8 cellular contexts compared by ENCODE assay signal in genomic region chr7:38222481-38223096, GRCh38. TPM values are rescaled to one million over a fixed set of nuclear protein-coding genes. Genes with fewer than 3 reads are reported as not detected.
DNase-seq lines count a peak whose midpoint lies in the region; ATAC-seq and TF ChIP-seq lines count a peak whose summit lies in the region.
"Had no signal": no experiment of that assay in that cellular context is flagged by ENCODE, and none has a peak within 500 bp of the region (broad histone marks: within the 10 kb centered on the region; RNA-seq: fewer than 3 reads in every experiment).

No MANE protein-coding gene starts in this region.

- peaks cover 95 to 97% of the 10 kb centered on the region in 2 donors for H3K4me1 Mint-ChIP-seq in natural killer cell

- DNase-seq in GF-D8 (lab: John Stamatoyannopoulos, UW) (peak; percentile 25), HAP-1 (ENCODE audit: low spot score in 2 of 2) (peak; percentile 51 to 58), NCI-H1105 (lab: John Stamatoyannopoulos, UW) (peak; percentile 29), esophagus squamous epithelium (lab: John Stamatoyannopoulos, UW) (no peak), natural killer cell (no peak), OCI-M2 (lab: John Stamatoyannopoulos, UW; ENCODE audit: unreplicated experiment) (no peak)

- in situ Hi-C loops in HAP-1 (cut with MboI; ENCODE audit: low sequenced_read_pairs) = loop anchor here (5.0 to 10.0 kb wide), 2 partner anchors 112 to 115 kb away; no protein-coding TSS in a partner anchor

- peak overlapping the region; percentile 74 for H3K4me3 Mint-ChIP-seq in natural killer cell
- H3K4me3 Mint-ChIP-seq: activated naive CD4-positive, alpha-beta T cell treated with anti-CD3 and anti-CD28 coated beads, Interleukin-2, amount 50 U/mL, for 24 hours had no signal

- peak; percentile 91 for TF ChIP-seq CTCF in SU-DHL-6 (IDR thresholded peaks at IDR 0.05; ENCODE audit: insufficient read depth, low read length, poor library complexity, severe bottlenecking)
- peak; percentile 72 to 90 (median 88) for TF ChIP-seq CTCF in esophagus squamous epithelium (IDR thresholded peaks at IDR 0.05)
- TF ChIP-seq CTCF in natural killer cell (IDR thresholded peaks at IDR 0.05) = peak; percentile 91

- no peak for TF ChIP-seq POLR2A in esophagus squamous epithelium (IDR thresholded peaks at IDR 0.05)

- peak; percentile 44 to 54 (median 46) for ATAC-seq in natural killer cell

- peaks cover 18% of the 10 kb centered on the region for H3K36me3 Mint-ChIP-seq in natural killer cell

- intact Hi-C loops in esophagus squamous epithelium (cut with DNase I) (loop anchor here (5.0 kb wide), 1 partner anchor 115 kb away; no protein-coding TSS in a partner anchor), natural killer cell (cut with micrococcal nuclease) (loop anchor here (5.0 kb wide), 1 partner anchor 40 kb away; no protein-coding TSS in a partner anchor)

- H3K79me2 ChIP-seq in SU-DHL-6 (ENCODE audit: insufficient read depth, low read length) = no peaks in the 10 kb centered on the region

- H3K9me2 ChIP-seq in SU-DHL-6 (replicated peaks; ENCODE audit: insufficient read depth, low read length) = no peaks in the 10 kb centered on the region

- H3K27me3 ChIP-seq in HAP-1 (ENCODE audit: low read depth) (no peaks in the 10 kb centered on the region), SU-DHL-6 (ENCODE audit: low read length) (no peaks in the 10 kb centered on the region), esophagus squamous epithelium (no peaks in the 10 kb centered on the region)

- 56 to 62% methylated on average over 5 of the region's 5 CpGs for WGBS in esophagus squamous epithelium, 2 donors

- H3K36me3 ChIP-seq in HAP-1 (replicated peaks) = peaks cover 4% of the 10 kb centered on the region; the same call in 1 of the 2 replicates
- 0 out of 2 replicates have a peak, but pooled peaks cover 4% of the 10 kb centered on the region for H3K36me3 ChIP-seq in SU-DHL-6 (ENCODE audit: low read length)
- H3K36me3 ChIP-seq in esophagus squamous epithelium = peaks cover 0 to 48% (median 3%) of the 10 kb centered on the region in 3 donors

- H2AFZ ChIP-seq in SU-DHL-6 (ENCODE audit: low read depth, low read length, severe bottlenecking) = no peak overlapping the region

- H3K27ac ChIP-seq in SU-DHL-6 (ENCODE audit: low read depth, low read length) (no peak overlapping the region), esophagus squamous epithelium (peak overlapping the region in 1 of 4 donors; percentile 13)

- no peaks in the 10 kb centered on the region for H3K27me3 Mint-ChIP-seq in natural killer cell (ENCODE audit: low read depth in 2 of 2)
- H3K27me3 Mint-ChIP-seq: activated naive CD4-positive, alpha-beta T cell treated with anti-CD3 and anti-CD28 coated beads, Interleukin-2, amount 50 U/mL, for 24 hours had no signal

- H3K4me1 ChIP-seq in HAP-1 (no peaks in the 10 kb centered on the region), esophagus squamous epithelium (no peaks in the 10 kb centered on the region)

- no peaks in the 10 kb centered on the region for H4K20me1 ChIP-seq in SU-DHL-6 (ENCODE audit: low read depth, low read length)

- H3K9me3 ChIP-seq in HAP-1 = no peaks in the 10 kb centered on the region
- no peaks in the 10 kb centered on the region for H3K9me3 ChIP-seq in SU-DHL-6 (ENCODE audit: insufficient read depth, low read length)
- H3K9me3 ChIP-seq in esophagus squamous epithelium = no peaks in the 10 kb centered on the region

- no peak overlapping the region for H3K9ac ChIP-seq in SU-DHL-6 (ENCODE audit: low read length)

- no peak overlapping the region for H3K4me2 ChIP-seq in SU-DHL-6 (ENCODE audit: low read depth, low read length, poor library complexity, severe bottlenecking)

- H3K4me3 ChIP-seq in HAP-1 (no peak overlapping the region), SU-DHL-6 (ENCODE audit: insufficient read depth, low read length, poor library complexity, severe bottlenecking) (no peak overlapping the region), esophagus squamous epithelium (no peak overlapping the region)

- no peaks in the 10 kb centered on the region for H3K9me3 Mint-ChIP-seq in natural killer cell
- H3K9me3 Mint-ChIP-seq: activated naive CD4-positive, alpha-beta T cell treated with anti-CD3 and anti-CD28 coated beads, Interleukin-2, amount 50 U/mL, for 24 hours had no signal

- H3F3A ChIP-seq in SU-DHL-6 (ENCODE audit: insufficient read depth) = no peaks in the 10 kb centered on the region

- H3K27ac Mint-ChIP-seq in natural killer cell = peak overlapping the region; percentile 95 to 96
- H3K27ac Mint-ChIP-seq: activated naive CD4-positive, alpha-beta T cell treated with anti-CD3 and anti-CD28 coated beads, Interleukin-2, amount 50 U/mL, for 24 hours had no signal

RNA-seq across cellular contexts. Expression of gene STARD3NL, which starts 44.5 kb away (rescaled TPM):
- total RNA-seq in esophagus squamous epithelium = 10 to 100 TPM in 3 of 4 donors, 1 to 10 TPM in 1; 4.1 to 22.1 (median 17.9) TPM
- total RNA-seq in natural killer cell = 10 to 100 TPM; 30.6 to 38.6 (median 38.3) TPM

Comparison
In these comparisons a context has a peak if more than half of its experiments do, and no peak if none do; other contexts are left out.
1. DNase-seq: peak in GF-D8 (single experiment), HAP-1 (2 of 2) and NCI-H1105 (single experiment); none in esophagus squamous epithelium (single experiment), natural killer cell (single experiment) and OCI-M2 (single experiment).
2. Peak in every context shown above with its lines, with median percentiles within 50 percentile points of each other: CTCF ChIP-seq.